8 cellular contexts compared by ENCODE assay signal in genomic region chrX:155028192-155028591, GRCh38. TPM values are rescaled to one million over a fixed set of nuclear protein-coding genes. Genes with fewer than 3 reads are reported as not detected.
DNase-seq lines count a peak whose midpoint lies in the region; ATAC-seq and TF ChIP-seq lines count a peak whose summit lies in the region.

No MANE protein-coding gene starts in this region.

- POLR2A ChIA-PET in activated CD8-positive, alpha-beta T cell treated with anti-CD3 and anti-CD28 coated beads for 36 hours (lab: Charles Lee), result interaction anchor here (0.9 to 1.1 kb wide), 2 partner anchors 9 to 11 kb away, joined by 3 to 4 read pairs; no protein-coding TSS in a partner anchor

- no peaks in the 10 kb centered on the region for H3K27me3 ChIP-seq in left ventricle myocardium inferior (ENCODE audit: low read depth)
- no peaks in the 10 kb centered on the region for H3K27me3 ChIP-seq in left lung
- H3K27me3 ChIP-seq in upper lobe of right lung, result no peaks in the 10 kb centered on the region

- H3K4me3 Mint-ChIP-seq in activated CD8-positive, alpha-beta T cell treated with anti-CD3 and anti-CD28 coated beads for 36 hours, result peak overlapping the region; percentile 85

- no peaks in the 10 kb centered on the region for H3K36me3 Mint-ChIP-seq in activated CD8-positive, alpha-beta T cell treated with anti-CD3 and anti-CD28 coated beads for 36 hours (ENCODE audit: low read depth)

- H3K27ac ChIP-seq in left ventricle myocardium inferior (replicated peaks) (peak overlapping the region; percentile 97), left lung (peak overlapping the region; percentile 95 to 96), upper lobe of right lung (peak overlapping the region; percentile 94)

- ATAC-seq in left cardiac atrium, result no peak
- peak; percentile 7 for ATAC-seq in activated CD8-positive, alpha-beta T cell treated with anti-CD3 and anti-CD28 coated beads for 36 hours
- no peak for ATAC-seq in left lung
- no peak for ATAC-seq in upper lobe of right lung
- no peak for ATAC-seq in GM21576 (IDR thresholded peaks at IDR 0.05; ENCODE audit: unreplicated experiment)
- ATAC-seq in HG03442 (IDR thresholded peaks at IDR 0.05; ENCODE audit: unreplicated experiment), result no peak

- no peaks in the 10 kb centered on the region for H3K27me3 Mint-ChIP-seq in activated CD8-positive, alpha-beta T cell treated with anti-CD3 and anti-CD28 coated beads for 36 hours

- peaks cover 25% of the 10 kb centered on the region for H3K4me1 Mint-ChIP-seq in activated CD8-positive, alpha-beta T cell treated with anti-CD3 and anti-CD28 coated beads for 36 hours (ENCODE audit: low read depth)

- peak overlapping the region; percentile 72 for H3K4me3 ChIP-seq in left ventricle myocardium inferior
- peak overlapping the region in 1 of 2 donors; percentile 58 for H3K4me3 ChIP-seq in left lung
- H3K4me3 ChIP-seq in upper lobe of right lung, result peak overlapping the region; percentile 60

- H3K27ac Mint-ChIP-seq in activated CD8-positive, alpha-beta T cell treated with anti-CD3 and anti-CD28 coated beads for 36 hours, result peak overlapping the region; percentile 95

- CTCF ChIA-PET in activated CD8-positive, alpha-beta T cell treated with anti-CD3 and anti-CD28 coated beads for 36 hours (lab: Charles Lee), result interaction anchor here (1.1 to 1.4 kb wide), 2 partner anchors 20 to 29 kb away, joined by 3 read pairs; no protein-coding TSS in a partner anchor

- H3K4me1 ChIP-seq in left ventricle myocardium inferior (peaks cover 21% of the 10 kb centered on the region), left lung (peaks cover 4 to 8% of the 10 kb centered on the region in 2 donors), upper lobe of right lung (peaks cover 3% of the 10 kb centered on the region)

- no peaks in the 10 kb centered on the region for H3K36me3 ChIP-seq in left ventricle myocardium inferior
- H3K36me3 ChIP-seq in left lung, result no peaks in the 10 kb centered on the region
- H3K36me3 ChIP-seq in upper lobe of right lung, result no peaks in the 10 kb centered on the region

- no peaks in the 10 kb centered on the region for H3K9me3 Mint-ChIP-seq in activated CD8-positive, alpha-beta T cell treated with anti-CD3 and anti-CD28 coated beads for 36 hours

- intact Hi-C loops in left ventricle myocardium inferior (cut with micrococcal nuclease) (no loop called here), left cardiac atrium (cut with DNase I) (no loop called here), left lung (cut with DNase I) (no loop called here), upper lobe of right lung (cut with DNase I) (no loop called here)
- intact Hi-C loops in activated CD8-positive, alpha-beta T cell treated with anti-CD3 and anti-CD28 coated beads for 36 hours (cut with micrococcal nuclease), result no loop called here

- H3K9me3 ChIP-seq in left ventricle myocardium inferior (replicated peaks) (no peaks in the 10 kb centered on the region), left lung (no peaks in the 10 kb centered on the region), upper lobe of right lung (no peaks in the 10 kb centered on the region)

- TF ChIP-seq CTCF in left ventricle myocardium inferior (IDR thresholded peaks at IDR 0.05; ENCODE audit: borderline replicate concordance), result no peak
- TF ChIP-seq CTCF in activated CD8-positive, alpha-beta T cell treated with anti-CD3 and anti-CD28 coated beads for 36 hours (IDR thresholded peaks at IDR 0.05), result no peak
- no peak for TF ChIP-seq CTCF in left lung (IDR thresholded peaks at IDR 0.05)
- no peak for TF ChIP-seq CTCF in upper lobe of right lung (IDR thresholded peaks at IDR 0.05)

- DNase-seq in left ventricle myocardium inferior (no peak), left cardiac atrium (no peak), left lung (no peak), upper lobe of right lung (no peak), NCI-H345 treated with DMSO at 0.1 percent for 48 hours (lab: John Stamatoyannopoulos, UW; ENCODE audit: unreplicated experiment) (no peak)
- DNase-seq in activated CD8-positive, alpha-beta T cell treated with anti-CD3 and anti-CD28 coated beads for 36 hours, result peak; percentile 14

RNA-seq across cellular contexts. Expression of gene FUNDC2, which starts 1.5 kb away (rescaled TPM):
- total RNA-seq in left ventricle myocardium inferior, result 364 TPM
- total RNA-seq in left cardiac atrium, result 100 to 1,000 TPM; 268 to 283 TPM
- 10 to 100 TPM; 83.7 to 89.0 TPM for total RNA-seq in activated CD8-positive, alpha-beta T cell treated with anti-CD3 and anti-CD28 coated beads for 36 hours
- total RNA-seq in left lung, result 10 to 100 TPM; 71.5 to 85.2 TPM
- total RNA-seq in upper lobe of right lung, result 79.1 TPM

RNA-seq across cellular contexts. Expression of gene F8, which starts 5.7 kb away (rescaled TPM):
- 49.7 TPM for total RNA-seq in left ventricle myocardium inferior
- total RNA-seq in left cardiac atrium, result 10 to 100 TPM; 45.7 to 53.6 TPM
- total RNA-seq in activated CD8-positive, alpha-beta T cell treated with anti-CD3 and anti-CD28 coated beads for 36 hours, result 1 to 10 TPM; 4.1 to 4.4 TPM
- total RNA-seq in left lung, result 10 to 100 TPM in 1 of 2 donors, 1 to 10 TPM in 1; 7.0 to 27.4 TPM
- 12.7 TPM for total RNA-seq in upper lobe of right lung

RNA-seq across cellular contexts. Expression of gene CMC4, which starts 42.7 kb away (rescaled TPM):
- total RNA-seq in left ventricle myocardium inferior (28.1 TPM), left cardiac atrium (10 to 100 TPM; 18.4 to 19.4 TPM), left lung (1 to 10 TPM; 3.8 to 6.6 TPM), upper lobe of right lung (6.6 TPM)
- 1 to 10 TPM; 3.8 to 5.1 TPM for total RNA-seq in activated CD8-positive, alpha-beta T cell treated with anti-CD3 and anti-CD28 coated beads for 36 hours

RNA-seq across cellular contexts. Expression of gene MTCP1, which starts 42.7 kb away (rescaled TPM):
- total RNA-seq in left ventricle myocardium inferior, result 56.9 TPM
- total RNA-seq in left cardiac atrium, result 10 to 100 TPM; 51.5 to 53.6 TPM
- total RNA-seq in activated CD8-positive, alpha-beta T cell treated with anti-CD3 and anti-CD28 coated beads for 36 hours, result 10 to 100 TPM; 23.4 to 23.9 TPM
- 10 to 100 TPM; 11.5 to 13.1 TPM for total RNA-seq in left lung
- 16.8 TPM for total RNA-seq in upper lobe of right lung

RNA-seq across cellular contexts. Expression of gene BRCC3, which starts 43.1 kb away (rescaled TPM):
- total RNA-seq in left ventricle myocardium inferior (17.0 TPM), left cardiac atrium (10 to 100 TPM; 11.8 to 13.4 TPM), left lung (10 to 100 TPM; 20.4 to 20.7 TPM), upper lobe of right lung (16.7 TPM)
- 10 to 100 TPM; 30.0 to 32.5 TPM for total RNA-seq in activated CD8-positive, alpha-beta T cell treated with anti-CD3 and anti-CD28 coated beads for 36 hours
